10 cellular contexts compared by ENCODE assay signal in the genomic region with DNA sequence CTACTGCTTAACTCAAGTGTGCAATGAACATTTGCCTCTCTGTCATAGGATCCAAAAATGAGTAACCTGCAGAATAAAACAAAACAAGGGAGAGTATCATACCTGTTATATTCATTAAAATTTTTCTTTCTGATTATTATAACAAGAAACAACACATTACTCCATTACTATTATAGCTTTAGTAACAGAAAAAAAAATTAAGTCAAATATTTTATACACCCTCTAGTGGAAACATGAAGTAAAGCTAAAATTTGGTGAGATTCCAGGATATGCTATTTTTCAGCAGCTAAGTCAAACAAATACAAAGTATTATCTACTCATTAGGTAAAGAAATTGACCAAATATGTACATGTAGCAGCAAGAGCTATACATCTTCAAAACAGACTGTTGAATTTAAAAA. TPM values are rescaled to one million over a fixed set of nuclear protein-coding genes. Genes with fewer than 3 reads are reported as not detected.
DNase-seq lines count a peak whose midpoint lies in the region; ATAC-seq and TF ChIP-seq lines count a peak whose summit lies in the region.
"Had no signal": no experiment of that assay in that cellular context is flagged by ENCODE, and none has a peak within 500 bp of the region (broad histone marks: within the 10 kb centered on the region; RNA-seq: fewer than 3 reads in every experiment).

No MANE protein-coding gene starts in this region.

- peaks cover 10% of the 10 kb centered on the region for H3K4me1 Mint-ChIP-seq in Calu3 (ENCODE audit: low read depth, unreplicated experiment)
- peaks cover 7% of the 10 kb centered on the region for H3K4me1 Mint-ChIP-seq in nephron progenitor cell
- peaks cover 0 to 10% (median 5%) of the 10 kb centered on the region in 4 donors for H3K4me1 Mint-ChIP-seq in CD4-positive, alpha-beta memory T cell

- POLR2A ChIA-PET in CD4-positive, alpha-beta memory T cell (lab: Charles Lee; ENCODE audit: partially characterized antibody), result interaction anchor here (1.0 kb wide), 1 partner anchor 102 kb away, joined by 4 read pairs; no protein-coding TSS in a partner anchor

- no peak overlapping the region for H3K27ac ChIP-seq in CD4-positive, alpha-beta memory T cell (ENCODE audit: low read depth, low read length)
- H3K27ac ChIP-seq: epithelial cell of prostate had no signal

- intact Hi-C loops in Calu3 (cut with micrococcal nuclease; ENCODE audit: unreplicated experiment), result no loop called here
- intact Hi-C loops in CD4-positive, alpha-beta memory T cell (cut with micrococcal nuclease), result no loop called here

- no peaks in the 10 kb centered on the region for H3K36me3 ChIP-seq in CD4-positive, alpha-beta memory T cell (ENCODE audit: insufficient read depth, low read length)

- ATAC-seq in GM21526 (IDR thresholded peaks at IDR 0.05; ENCODE audit: low FRiP score, unreplicated experiment) (no peak), GM21576 (IDR thresholded peaks at IDR 0.05; ENCODE audit: unreplicated experiment) (no peak)

- H3K27ac Mint-ChIP-seq in Calu3 (ENCODE audit: unreplicated experiment), result no peak overlapping the region
- no peak overlapping the region for H3K27ac Mint-ChIP-seq in nephron progenitor cell
- no peak overlapping the region for H3K27ac Mint-ChIP-seq in CD4-positive, alpha-beta memory T cell
- H3K27ac Mint-ChIP-seq: IgD-negative memory B cell had no signal

- H3K27me3 Mint-ChIP-seq in Calu3 (ENCODE audit: unreplicated experiment), result no peaks in the 10 kb centered on the region
- no peaks in the 10 kb centered on the region for H3K27me3 Mint-ChIP-seq in nephron progenitor cell (ENCODE audit: low read depth, poor library complexity)
- no peaks in the 10 kb centered on the region for H3K27me3 Mint-ChIP-seq in CD4-positive, alpha-beta memory T cell
- H3K27me3 Mint-ChIP-seq: IgD-negative memory B cell had no signal

- no TSS peak for BruUV-seq in Calu3 (replicated peaks; lab: Mats Ljungman, UMichigan)

- no peaks in the 10 kb centered on the region for H3K9me3 Mint-ChIP-seq in Calu3 (ENCODE audit: low read depth, unreplicated experiment)
- no peaks in the 10 kb centered on the region for H3K9me3 Mint-ChIP-seq in nephron progenitor cell
- peaks cover 0 to 2% (median 0%) of the 10 kb centered on the region in 8 donors for H3K9me3 Mint-ChIP-seq in CD4-positive, alpha-beta memory T cell
- H3K9me3 Mint-ChIP-seq: IgD-negative memory B cell had no signal

- TF ChIP-seq CTCF in Calu3 (IDR thresholded peaks at IDR 0.05; ENCODE audit: unreplicated experiment), result peak; percentile 11
- peak; percentile 59 for TF ChIP-seq CTCF in LNCAP (IDR thresholded peaks at IDR 0.05)
- peak; percentile 28 for TF ChIP-seq CTCF in cardiac fibroblast (IDR thresholded peaks at IDR 0.05; ENCODE audit: low read depth, low read length)
- peak; percentile 33 for TF ChIP-seq CTCF in nephron progenitor cell (IDR thresholded peaks at IDR 0.05)

- CTCF ChIA-PET in Calu3 (lab: Charles Lee), result interaction anchor here (0.7 to 2.6 kb wide), 3 partner anchors 47 to 101 kb away, joined by 3 to 21 read pairs (median 5); no protein-coding TSS in a partner anchor
- CTCF ChIA-PET in CD4-positive, alpha-beta memory T cell (lab: Charles Lee; ENCODE audit: partially characterized antibody), result interaction anchor here (0.8 to 4.3 kb wide), 5 partner anchors 10 to 102 kb away, joined by 3 to 70 read pairs (median 3); no protein-coding TSS in a partner anchor

- no peaks in the 10 kb centered on the region for H3K36me3 Mint-ChIP-seq in Calu3 (ENCODE audit: insufficient read depth, unreplicated experiment)
- H3K36me3 Mint-ChIP-seq in nephron progenitor cell (ENCODE audit: low read depth), result peaks cover 3% of the 10 kb centered on the region
- peaks cover 17 to 29% of the 10 kb centered on the region in 2 donors for H3K36me3 Mint-ChIP-seq in CD4-positive, alpha-beta memory T cell

- H3K4me3 Mint-ChIP-seq in Calu3 (ENCODE audit: low read depth, unreplicated experiment), result no peak overlapping the region
- H3K4me3 Mint-ChIP-seq in nephron progenitor cell, result no peak overlapping the region
- no peak overlapping the region for H3K4me3 Mint-ChIP-seq in CD4-positive, alpha-beta memory T cell
- H3K4me3 Mint-ChIP-seq: IgD-negative memory B cell had no signal

- DNase-seq in Calu3 (no peak), cardiac fibroblast (ENCODE audit: low read depth in 2 of 2) (peak; percentile 29 to 30), nephron progenitor cell (no peak), NCI-H446 treated with DMSO at 0.1 percent for 48 hours (lab: John Stamatoyannopoulos, UW) (no peak)
- no peak for DNase-seq in CD4-positive, alpha-beta memory T cell

- no peaks in the 10 kb centered on the region for H3K9me3 ChIP-seq in CD4-positive, alpha-beta memory T cell (ENCODE audit: control insufficient read depth in 1 of 2, low read length in 2 of 2)

- no peaks in the 10 kb centered on the region for H3K27me3 ChIP-seq in CD4-positive, alpha-beta memory T cell (ENCODE audit: insufficient read depth, low read length)

- H3K4me3 ChIP-seq in cardiac fibroblast (replicated peaks in 1 of 2; ENCODE audit: low read depth in 2 of 2, low read length in 2 of 2), result no peak overlapping the region
- H3K4me3 ChIP-seq in CD4-positive, alpha-beta memory T cell (ENCODE audit: low read length in 2 of 2), result no peak overlapping the region

- no peaks in the 10 kb centered on the region for H3K4me1 ChIP-seq in CD4-positive, alpha-beta memory T cell (ENCODE audit: insufficient read depth, low read length)

RNA-seq across cellular contexts. Expression of a gene that starts 56.3 kb away (rescaled TPM):
- total RNA-seq in Calu3 (2022), result 44.4 and 45.0 TPM in 2 replicates
- 10 to 100 TPM; 13.9 to 15.0 TPM for total RNA-seq in CD4-positive, alpha-beta memory T cell
- polyA plus RNA-seq in CD4-positive, alpha-beta memory T cell, result 1 to 10 TPM; 3.6 to 8.9 TPM

Comparison
In these comparisons a context has a peak if more than half of its experiments do, and no peak if none do; other contexts are left out.
1. DNase-seq: peak in cardiac fibroblast (2 of 2); none in Calu3 (single experiment), nephron progenitor cell (single experiment), NCI-H446 treated with DMSO at 0.1 percent for 48 hours (single experiment) and CD4-positive, alpha-beta memory T cell (0 of 5).
2. Peak in every context shown above with its lines, with median percentiles within 50 percentile points of each other: CTCF ChIP-seq.